Comparison of ENCODE assay signal across 1 cellular context in genomic region chr3:123778991-123779622, GRCh38.
A peak's percentile ranks its signal among the peaks of the same experiment; 100 is the strongest.
TF ChIP-seq lines count a peak whose summit lies in the region.

No MANE protein-coding gene starts in this region.

TF ChIP-seq in SK-N-SH, 30 proteins besides CTCF, POLR2A, EP300 and RAD21 (continued from another document):
- TF ChIP-seq, protein P1, sequence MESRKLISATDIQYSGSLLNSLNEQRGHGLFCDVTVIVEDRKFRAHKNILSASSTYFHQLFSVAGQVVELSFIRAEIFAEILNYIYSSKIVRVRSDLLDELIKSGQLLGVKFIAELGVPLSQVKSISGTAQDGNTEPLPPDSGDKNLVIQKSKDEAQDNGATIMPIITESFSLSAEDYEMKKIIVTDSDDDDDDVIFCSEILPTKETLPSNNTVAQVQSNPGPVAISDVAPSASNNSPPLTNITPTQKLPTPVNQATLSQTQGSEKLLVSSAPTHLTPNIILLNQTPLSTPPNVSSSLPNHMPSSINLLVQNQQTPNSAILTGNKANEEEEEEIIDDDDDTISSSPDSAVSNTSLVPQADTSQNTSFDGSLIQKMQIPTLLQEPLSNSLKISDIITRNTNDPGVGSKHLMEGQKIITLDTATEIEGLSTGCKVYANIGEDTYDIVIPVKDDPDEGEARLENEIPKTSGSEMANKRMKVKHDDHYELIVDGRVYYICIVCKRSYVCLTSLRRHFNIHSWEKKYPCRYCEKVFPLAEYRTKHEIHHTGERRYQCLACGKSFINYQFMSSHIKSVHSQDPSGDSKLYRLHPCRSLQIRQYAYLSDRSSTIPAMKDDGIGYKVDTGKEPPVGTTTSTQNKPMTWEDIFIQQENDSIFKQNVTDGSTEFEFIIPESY (IDR thresholded peaks at IDR 0.05; ENCODE audit: borderline replicate concordance, low read depth), result no peak
- peak; percentile 14; the same call in 1 of the 2 replicates for TF ChIP-seq POLR2AphosphoS5 (IDR thresholded peaks at IDR 0.05; ENCODE audit: low read depth, low read length)
- TF ChIP-seq ELF1 (IDR thresholded peaks at IDR 0.05), result no peak
- TF ChIP-seq FOXM1 (IDR thresholded peaks at IDR 0.05; ENCODE audit: low read depth), result no peak
- no peak for TF ChIP-seq JUND (IDR thresholded peaks at IDR 0.05)
- TF ChIP-seq RFX5 (IDR thresholded peaks at IDR 0.05; ENCODE audit: low read length), result no peak
- TF ChIP-seq SIN3A (IDR thresholded peaks at IDR 0.05; ENCODE audit: borderline replicate concordance, low read depth, low read length), result 0 out of 2 replicates have a peak, but pooled peaks have one; percentile 18
- TF ChIP-seq YY1 (IDR thresholded peaks at IDR 0.05; ENCODE audit: low read depth), result no peak
- no peak for TF ChIP-seq NFIC (IDR thresholded peaks at IDR 0.05; ENCODE audit: borderline replicate concordance)
- no peak for TF ChIP-seq TAF1 (IDR thresholded peaks at IDR 0.05; ENCODE audit: borderline replicate concordance, low read depth, low read length)
- no peak for TF ChIP-seq RCOR1 (IDR thresholded peaks at IDR 0.05; ENCODE audit: low read length)
- TF ChIP-seq FOSL2 (IDR thresholded peaks at IDR 0.05; ENCODE audit: borderline replicate concordance, low read depth), result no peak
- TF ChIP-seq NRF1 (IDR thresholded peaks at IDR 0.05; ENCODE audit: low read depth, low read length), result no peak
- TF ChIP-seq MXI1 (IDR thresholded peaks at IDR 0.05; ENCODE audit: low read depth, low read length), result no peak
- no peak for TF ChIP-seq GABPA (IDR thresholded peaks at IDR 0.05; ENCODE audit: low read depth)
- TF ChIP-seq, protein P2, sequence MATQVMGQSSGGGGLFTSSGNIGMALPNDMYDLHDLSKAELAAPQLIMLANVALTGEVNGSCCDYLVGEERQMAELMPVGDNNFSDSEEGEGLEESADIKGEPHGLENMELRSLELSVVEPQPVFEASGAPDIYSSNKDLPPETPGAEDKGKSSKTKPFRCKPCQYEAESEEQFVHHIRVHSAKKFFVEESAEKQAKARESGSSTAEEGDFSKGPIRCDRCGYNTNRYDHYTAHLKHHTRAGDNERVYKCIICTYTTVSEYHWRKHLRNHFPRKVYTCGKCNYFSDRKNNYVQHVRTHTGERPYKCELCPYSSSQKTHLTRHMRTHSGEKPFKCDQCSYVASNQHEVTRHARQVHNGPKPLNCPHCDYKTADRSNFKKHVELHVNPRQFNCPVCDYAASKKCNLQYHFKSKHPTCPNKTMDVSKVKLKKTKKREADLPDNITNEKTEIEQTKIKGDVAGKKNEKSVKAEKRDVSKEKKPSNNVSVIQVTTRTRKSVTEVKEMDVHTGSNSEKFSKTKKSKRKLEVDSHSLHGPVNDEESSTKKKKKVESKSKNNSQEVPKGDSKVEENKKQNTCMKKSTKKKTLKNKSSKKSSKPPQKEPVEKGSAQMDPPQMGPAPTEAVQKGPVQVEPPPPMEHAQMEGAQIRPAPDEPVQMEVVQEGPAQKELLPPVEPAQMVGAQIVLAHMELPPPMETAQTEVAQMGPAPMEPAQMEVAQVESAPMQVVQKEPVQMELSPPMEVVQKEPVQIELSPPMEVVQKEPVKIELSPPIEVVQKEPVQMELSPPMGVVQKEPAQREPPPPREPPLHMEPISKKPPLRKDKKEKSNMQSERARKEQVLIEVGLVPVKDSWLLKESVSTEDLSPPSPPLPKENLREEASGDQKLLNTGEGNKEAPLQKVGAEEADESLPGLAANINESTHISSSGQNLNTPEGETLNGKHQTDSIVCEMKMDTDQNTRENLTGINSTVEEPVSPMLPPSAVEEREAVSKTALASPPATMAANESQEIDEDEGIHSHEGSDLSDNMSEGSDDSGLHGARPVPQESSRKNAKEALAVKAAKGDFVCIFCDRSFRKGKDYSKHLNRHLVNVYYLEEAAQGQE (IDR thresholded peaks at IDR 0.05; ENCODE audit: low read depth, low read length), result no peak
- TF ChIP-seq CHD2 (IDR thresholded peaks at IDR 0.05; ENCODE audit: low read length, partially characterized antibody), result no peak
- TF ChIP-seq, protein P3, sequence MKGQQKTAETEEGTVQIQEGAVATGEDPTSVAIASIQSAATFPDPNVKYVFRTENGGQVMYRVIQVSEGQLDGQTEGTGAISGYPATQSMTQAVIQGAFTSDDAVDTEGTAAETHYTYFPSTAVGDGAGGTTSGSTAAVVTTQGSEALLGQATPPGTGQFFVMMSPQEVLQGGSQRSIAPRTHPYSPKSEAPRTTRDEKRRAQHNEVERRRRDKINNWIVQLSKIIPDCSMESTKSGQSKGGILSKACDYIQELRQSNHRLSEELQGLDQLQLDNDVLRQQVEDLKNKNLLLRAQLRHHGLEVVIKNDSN (IDR thresholded peaks at IDR 0.05; ENCODE audit: borderline replicate concordance, low read depth), result no peak
- no peak for TF ChIP-seq SMC3 (IDR thresholded peaks at IDR 0.05; ENCODE audit: low read depth, low read length)
- TF ChIP-seq FOXJ3 (CRISPR knock-in tag; IDR thresholded peaks at IDR 0.05), result no peak
